Comparison of ENCODE assay signal across 8 cellular contexts in genomic region chr3:4830586-4830914, GRCh38.
DNase-seq lines count a peak whose midpoint lies in the region; ATAC-seq and TF ChIP-seq lines count a peak whose summit lies in the region.

No MANE protein-coding gene starts in this region.

- peak overlapping the region; percentile 94 to 100 (median 94) for H3K27ac Mint-ChIP-seq in CD4-positive, CD25-positive, alpha-beta regulatory T cell
- H3K27ac Mint-ChIP-seq in dendritic cell treated with granulocyte-macrophage colony-stimulating factor and Interleukin-4, amounts not matched to agents 40 ng/mL and 50 ng/mL, for 4 days, result peak overlapping the region; percentile 96
- peak overlapping the region; percentile 98 for H3K27ac Mint-ChIP-seq in osteocyte (ENCODE audit: unreplicated experiment)

- ATAC-seq in CD4-positive, CD25-positive, alpha-beta regulatory T cell (ENCODE audit: low read depth in 2 of 2), result no peak
- ATAC-seq in HG03108 (IDR thresholded peaks at IDR 0.05; ENCODE audit: unreplicated experiment) (no peak), GM21717 (IDR thresholded peaks at IDR 0.05; ENCODE audit: unreplicated experiment) (no peak), GM21825 (IDR thresholded peaks at IDR 0.05; ENCODE audit: unreplicated experiment) (no peak)

- H4K20me1 ChIP-seq in MM.1S (ENCODE audit: insufficient read depth, low read length), result no peaks in the 10 kb centered on the region

- peak overlapping the region; percentile 68 for H3K4me3 ChIP-seq in CD4-positive, CD25-positive, alpha-beta regulatory T cell (ENCODE audit: low read depth, low read length)
- peak overlapping the region; percentile 8 for H3K4me3 ChIP-seq in MM.1S (ENCODE audit: low read length)

- no peaks in the 10 kb centered on the region for H3K9me3 ChIP-seq in CD4-positive, CD25-positive, alpha-beta regulatory T cell (ENCODE audit: control insufficient read depth in 2 of 2, low read length in 2 of 2)
- H3K9me3 ChIP-seq in MM.1S (replicated peaks; ENCODE audit: insufficient read depth, low read length), result no peaks in the 10 kb centered on the region

- H3K4me2 ChIP-seq in MM.1S (ENCODE audit: low read depth, low read length), result peak overlapping the region; percentile 44

- H3K79me2 ChIP-seq in MM.1S (ENCODE audit: low read length), result no peaks in the 10 kb centered on the region

- H3K4me1 Mint-ChIP-seq in CD4-positive, CD25-positive, alpha-beta regulatory T cell, result peaks cover 44 to 95% (median 83%) of the 10 kb centered on the region in 4 donors
- H3K4me1 Mint-ChIP-seq in dendritic cell treated with granulocyte-macrophage colony-stimulating factor and Interleukin-4, amounts not matched to agents 40 ng/mL and 50 ng/mL, for 4 days (ENCODE audit: low read depth), result peaks cover 84% of the 10 kb centered on the region
- peaks cover 31% of the 10 kb centered on the region for H3K4me1 Mint-ChIP-seq in osteocyte (ENCODE audit: unreplicated experiment)

- no peaks in the 10 kb centered on the region for H3K27me3 ChIP-seq in CD4-positive, CD25-positive, alpha-beta regulatory T cell (ENCODE audit: control insufficient read depth, insufficient read depth, low read length)
- H3K27me3 ChIP-seq in MM.1S (replicated peaks; ENCODE audit: insufficient read depth, low read length), result no peaks in the 10 kb centered on the region

- peaks cover 5% of the 10 kb centered on the region for H3K27me3 Mint-ChIP-seq in CD4-positive, CD25-positive, alpha-beta regulatory T cell
- no peaks in the 10 kb centered on the region for H3K27me3 Mint-ChIP-seq in dendritic cell treated with granulocyte-macrophage colony-stimulating factor and Interleukin-4, amounts not matched to agents 40 ng/mL and 50 ng/mL, for 4 days
- no peaks in the 10 kb centered on the region for H3K27me3 Mint-ChIP-seq in osteocyte (ENCODE audit: unreplicated experiment)

- intact Hi-C loops in dendritic cell treated with granulocyte-macrophage colony-stimulating factor and Interleukin-4, amounts not matched to agents 40 ng/mL and 50 ng/mL, for 4 days (cut with micrococcal nuclease), result loop anchor here (2.0 kb wide), 1 partner anchor 146 kb away; no protein-coding TSS in a partner anchor

- H3K36me3 ChIP-seq in CD4-positive, CD25-positive, alpha-beta regulatory T cell (ENCODE audit: control insufficient read depth, insufficient read depth, low read length), result no peaks in the 10 kb centered on the region
- no peaks in the 10 kb centered on the region for H3K36me3 ChIP-seq in MM.1S (replicated peaks; ENCODE audit: insufficient read depth, low read length)

- peak overlapping the region; percentile 18; the same call in 1 of the 2 replicates for H3K9ac ChIP-seq in MM.1S (ENCODE audit: low read length)

- no peaks in the 10 kb centered on the region for H3K9me3 Mint-ChIP-seq in CD4-positive, CD25-positive, alpha-beta regulatory T cell
- H3K9me3 Mint-ChIP-seq in dendritic cell treated with granulocyte-macrophage colony-stimulating factor and Interleukin-4, amounts not matched to agents 40 ng/mL and 50 ng/mL, for 4 days, result no peaks in the 10 kb centered on the region
- no peaks in the 10 kb centered on the region for H3K9me3 Mint-ChIP-seq in osteocyte (ENCODE audit: unreplicated experiment)

- peaks cover 84% of the 10 kb centered on the region for H3K4me1 ChIP-seq in CD4-positive, CD25-positive, alpha-beta regulatory T cell (ENCODE audit: control insufficient read depth, insufficient read depth, low read length, poor library complexity, severe bottlenecking)
- peaks cover 18% of the 10 kb centered on the region for H3K4me1 ChIP-seq in MM.1S (ENCODE audit: low read length)

- peak overlapping the region; percentile 67 for H3K27ac ChIP-seq in CD4-positive, CD25-positive, alpha-beta regulatory T cell (ENCODE audit: insufficient read depth, low read length, poor library complexity, severe bottlenecking)
- peak overlapping the region; percentile 68 for H3K27ac ChIP-seq in MM.1S (ENCODE audit: low read length)

- H3K36me3 Mint-ChIP-seq in CD4-positive, CD25-positive, alpha-beta regulatory T cell, result peaks cover 25% of the 10 kb centered on the region
- peaks cover 12% of the 10 kb centered on the region for H3K36me3 Mint-ChIP-seq in dendritic cell treated with granulocyte-macrophage colony-stimulating factor and Interleukin-4, amounts not matched to agents 40 ng/mL and 50 ng/mL, for 4 days (ENCODE audit: low read depth)
- H3K36me3 Mint-ChIP-seq in osteocyte (ENCODE audit: unreplicated experiment), result peaks cover 4% of the 10 kb centered on the region

- peak overlapping the region; percentile 77 to 91 (median 82) for H3K4me3 Mint-ChIP-seq in CD4-positive, CD25-positive, alpha-beta regulatory T cell
- H3K4me3 Mint-ChIP-seq in dendritic cell treated with granulocyte-macrophage colony-stimulating factor and Interleukin-4, amounts not matched to agents 40 ng/mL and 50 ng/mL, for 4 days, result peak overlapping the region; percentile 64
- no peak overlapping the region for H3K4me3 Mint-ChIP-seq in osteocyte (ENCODE audit: unreplicated experiment)

- TF ChIP-seq CTCF in MM.1S (IDR thresholded peaks at IDR 0.05; ENCODE audit: low read length) (no peak), osteocyte (IDR thresholded peaks at IDR 0.05) (no peak)

- H3K9me2 ChIP-seq in MM.1S (replicated peaks; ENCODE audit: insufficient read depth, low read length), result no peaks in the 10 kb centered on the region

- no peak for DNase-seq in CD4-positive, CD25-positive, alpha-beta regulatory T cell
- DNase-seq in MM.1S (no peak), osteocyte (ENCODE audit: extremely low spot score, unreplicated experiment) (no peak), retina (no peak)

- H2AFZ ChIP-seq in MM.1S (ENCODE audit: low read length), result peak overlapping the region; percentile 49; the same call in 1 of the 2 replicates

- H3F3A ChIP-seq in MM.1S (ENCODE audit: insufficient read depth, low read length), result peaks cover 13% of the 10 kb centered on the region
